Comparison of ENCODE assay signal across 12 cellular contexts in genomic region chr10:108850138-108850854, GRCh38.
DNase-seq lines count a peak whose midpoint lies in the region; ATAC-seq and TF ChIP-seq lines count a peak whose summit lies in the region.
"Had no signal": no experiment of that assay in that cellular context is flagged by ENCODE, and none has a peak within 500 bp of the region (broad histone marks: within the 10 kb centered on the region; RNA-seq: fewer than 3 reads in every experiment).

No MANE protein-coding gene starts in this region.

- H3K9me3 ChIP-seq in spleen = peaks cover 0 to 1% (median 0%) of the 10 kb centered on the region in 8 donors

- TF ChIP-seq CTCF in spleen (IDR thresholded peaks at IDR 0.05 in 8 of 11, conservative IDR thresholded peaks at IDR 0.05 in 3 of 11) = no peak

- H3K36me3 Mint-ChIP-seq in activated CD4-positive, alpha-beta T cell treated with anti-CD3 and anti-CD28 coated beads for 36 hours (ENCODE audit: low read depth) = no peaks in the 10 kb centered on the region

- H3K9me3 Mint-ChIP-seq in activated CD4-positive, alpha-beta T cell treated with anti-CD3 and anti-CD28 coated beads for 36 hours (ENCODE audit: low read depth) = peaks cover 5% of the 10 kb centered on the region
- H3K9me3 Mint-ChIP-seq: dendritic cell treated with granulocyte-macrophage colony-stimulating factor and Interleukin-4, amounts not matched to agents 40 ng/mL and 50 ng/mL, for 4 days; nephron had no signal

- peak; percentile 42 for DNase-seq in SKM-1 treated with dmso at 0.1 percent for 144 hours (lab: John Stamatoyannopoulos, UW; ENCODE audit: unreplicated experiment)
- no peak for DNase-seq in COLO668 (lab: John Stamatoyannopoulos, UW; ENCODE audit: unreplicated experiment)
- no peak for DNase-seq in activated CD4-positive, alpha-beta T cell treated with anti-CD3 and anti-CD28 coated beads for 36 hours
- DNase-seq in LoVo (ENCODE audit: low spot score) = no peak
- no peak for DNase-seq in spleen
- DNase-seq: activated effector memory CD4-positive, alpha-beta T cell treated with anti-CD3 and anti-CD28 coated beads, Interleukin-2, amount 50 U/mL, for 16 hours had no signal

- H3K4me1 Mint-ChIP-seq in activated CD4-positive, alpha-beta T cell treated with anti-CD3 and anti-CD28 coated beads for 36 hours = no peaks in the 10 kb centered on the region
- H3K4me1 Mint-ChIP-seq: nephron had no signal

- POLR2A ChIA-PET in activated CD4-positive, alpha-beta T cell treated with anti-CD3 and anti-CD28 coated beads for 36 hours (lab: Charles Lee) = no interaction called here

- no peaks in the 10 kb centered on the region for H3K27me3 Mint-ChIP-seq in activated CD4-positive, alpha-beta T cell treated with anti-CD3 and anti-CD28 coated beads for 36 hours
- H3K27me3 Mint-ChIP-seq: dendritic cell treated with granulocyte-macrophage colony-stimulating factor and Interleukin-4, amounts not matched to agents 40 ng/mL and 50 ng/mL, for 4 days had no signal

- H3K4me3 Mint-ChIP-seq in activated CD4-positive, alpha-beta T cell treated with anti-CD3 and anti-CD28 coated beads for 36 hours = no peak overlapping the region
- H3K4me3 Mint-ChIP-seq: dendritic cell treated with granulocyte-macrophage colony-stimulating factor and Interleukin-4, amounts not matched to agents 40 ng/mL and 50 ng/mL, for 4 days; nephron; T-helper 2 cell treated with Interferon-gamma antibody and Interleukin-4, amounts not matched to agents 5 μg/mL and 100 μg/mL, for 36 hours had no signal

- WGBS in spleen, 5 donors = 71 to 86% (median 78%) methylated on average over 1 of the region's 1 CpG

- no peaks in the 10 kb centered on the region for H3K27me3 ChIP-seq in spleen (replicated peaks in 1 of 7)

- H3K27ac Mint-ChIP-seq in activated CD4-positive, alpha-beta T cell treated with anti-CD3 and anti-CD28 coated beads for 36 hours = no peak overlapping the region
- H3K27ac Mint-ChIP-seq: dendritic cell treated with granulocyte-macrophage colony-stimulating factor and Interleukin-4, amounts not matched to agents 40 ng/mL and 50 ng/mL, for 4 days; nephron; T-helper 2 cell treated with Interferon-gamma antibody and Interleukin-4, amounts not matched to agents 5 μg/mL and 100 μg/mL, for 36 hours had no signal

- no peaks in the 10 kb centered on the region for H3K36me3 ChIP-seq in spleen

- CTCF ChIA-PET in activated CD4-positive, alpha-beta T cell treated with anti-CD3 and anti-CD28 coated beads for 36 hours (lab: Charles Lee) = no interaction called here

- peak; percentile 88 for ATAC-seq in GM18511 (IDR thresholded peaks at IDR 0.05; ENCODE audit: unreplicated experiment)
- peak; percentile 94 for ATAC-seq in GM21528 (IDR thresholded peaks at IDR 0.05; ENCODE audit: low FRiP score, unreplicated experiment)
- peak; percentile 89 for ATAC-seq in HG03159 (IDR thresholded peaks at IDR 0.05; ENCODE audit: unreplicated experiment)
- no peak for ATAC-seq in activated CD4-positive, alpha-beta T cell treated with anti-CD3 and anti-CD28 coated beads for 36 hours

- H3K4me1 ChIP-seq in spleen = peaks cover 0 to 13% (median 0%) of the 10 kb centered on the region in 6 donors

- intact Hi-C loops in activated CD4-positive, alpha-beta T cell treated with anti-CD3 and anti-CD28 coated beads for 36 hours (cut with DNase I, micrococcal nuclease) = no loop called here
- intact Hi-C loops in spleen (cut with DNase I; ENCODE audit: low total_unique reads) = no loop called here

- H3K4me3 ChIP-seq in spleen = no peak overlapping the region

- TF ChIP-seq POLR2A in spleen (IDR thresholded peaks at IDR 0.05) = no peak

- no peak overlapping the region for H3K27ac ChIP-seq in spleen
